Comparison of ENCODE assay signal across 18 cellular contexts in the genomic region with DNA sequence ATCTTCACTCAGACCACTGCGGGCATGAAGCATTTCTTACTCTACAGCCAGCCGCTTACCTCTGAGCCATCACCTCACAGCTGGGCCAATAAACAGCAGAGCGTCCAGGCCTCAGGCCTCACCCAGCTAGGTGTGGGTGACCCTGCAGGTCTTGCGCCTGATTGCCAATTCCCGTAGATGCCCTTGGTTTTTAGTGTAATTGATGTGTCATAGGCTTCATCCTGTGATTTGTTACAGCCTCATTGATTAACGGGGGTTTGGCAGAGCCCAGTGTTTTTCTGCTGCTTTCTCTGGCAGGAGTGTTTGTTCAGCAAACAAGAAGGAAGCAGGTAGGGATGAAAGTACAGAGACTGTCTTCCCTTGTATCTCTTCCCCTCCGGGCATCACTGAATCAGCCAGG. TPM values are rescaled to one million over a fixed set of nuclear protein-coding genes. Genes with fewer than 3 reads are reported as not detected.
DNase-seq lines count a peak whose midpoint lies in the region; ATAC-seq and TF ChIP-seq lines count a peak whose summit lies in the region.
"Had no signal": no experiment of that assay in that cellular context is flagged by ENCODE, and none has a peak within 500 bp of the region (broad histone marks: within the 10 kb centered on the region; RNA-seq: fewer than 3 reads in every experiment).

No MANE protein-coding gene starts in this region.

- H2AFZ ChIP-seq in PC-3 (ENCODE audit: low read length) (no peak overlapping the region), trophoblast cell (ENCODE audit: insufficient read depth, low read length, poor library complexity) (no peak overlapping the region)
- H2AFZ ChIP-seq: GM23248 had no signal

- H3K36me3 ChIP-seq in PC-3 (ENCODE audit: low read depth, low read length) (no peaks in the 10 kb centered on the region), Caco-2 (ENCODE audit: control insufficient read depth, insufficient read depth, low read length) (no peaks in the 10 kb centered on the region), trophoblast cell (ENCODE audit: control insufficient read depth in 1 of 2, insufficient read depth in 2 of 2, low read length in 2 of 2) (no peaks in the 10 kb centered on the region)
- H3K36me3 ChIP-seq: BE2C had no signal

- POLR2A ChIA-PET in PC-3 (lab: Charles Lee; ENCODE audit: unreplicated experiment) (no interaction called here), MCF 10A (lab: Yijun Ruan, JAX) (interaction anchor here (0.6 to 1.0 kb wide), 2 partner anchors 15 to 60 kb away, joined by 3 to 4 read pairs; no protein-coding TSS in a partner anchor), Caco-2 (lab: Charles Lee) (no interaction called here)
- POLR2A ChIA-PET in CD4-positive, alpha-beta T cell (lab: Charles Lee), result no interaction called here

- H4K91ac ChIP-seq in trophoblast cell (ENCODE audit: low read depth, low read length), result no peak overlapping the region

- H3K4ac ChIP-seq in trophoblast cell (ENCODE audit: low read depth, low read length), result no peak overlapping the region

- TF ChIP-seq CTCF in PC-3 (conservative IDR thresholded peaks at IDR 0.05; ENCODE audit: low read depth, low read length) (no peak), MCF 10A (IDR thresholded peaks at IDR 0.05; ENCODE audit: unreplicated experiment) (no peak), Caco-2 (IDR thresholded peaks at IDR 0.05; ENCODE audit: insufficient read depth in 1 of 2, low read depth in 1 of 2, low read length in 1 of 2, severe bottlenecking in 1 of 2, unreplicated experiment in 1 of 2) (no peak)
- TF ChIP-seq CTCF in CD4-positive, alpha-beta T cell (IDR thresholded peaks at IDR 0.05), result no peak

- BruUV-seq in PC-3 (replicated peaks; lab: Mats Ljungman, UMichigan) (no TSS peak), MCF 10A (replicated peaks; lab: Mats Ljungman, UMichigan) (no TSS peak), Caco-2 (replicated peaks; lab: Mats Ljungman, UMichigan) (no TSS peak)

- no peak overlapping the region for H3K18ac ChIP-seq in trophoblast cell (ENCODE audit: low read length)

- WGBS in trophoblast cell (ENCODE audit: extremely low coverage, insufficient coverage, insufficient read length), result no CpG with 5 or more reads among the region's 7 CpGs

- H2AK5ac ChIP-seq in trophoblast cell (ENCODE audit: low read length), result no peak overlapping the region

- H3K23ac ChIP-seq in trophoblast cell (ENCODE audit: low read length), result no peak overlapping the region

- H3K36me3 Mint-ChIP-seq in MCF 10A (ENCODE audit: insufficient read depth, unreplicated experiment), result no peaks in the 10 kb centered on the region
- H3K36me3 Mint-ChIP-seq in Caco-2 (ENCODE audit: insufficient read depth, unreplicated experiment), result no peaks in the 10 kb centered on the region
- H3K36me3 Mint-ChIP-seq in CD4-positive, alpha-beta T cell (ENCODE audit: low read depth), result no peaks in the 10 kb centered on the region
- H3K36me3 Mint-ChIP-seq: CD8-positive, alpha-beta T cell; T-cell had no signal

- no peaks in the 10 kb centered on the region for H3K4me1 ChIP-seq in PC-3 (ENCODE audit: insufficient read depth, low read length)
- no peaks in the 10 kb centered on the region for H3K4me1 ChIP-seq in Caco-2
- H3K4me1 ChIP-seq in trophoblast cell (ENCODE audit: control insufficient read depth in 1 of 2, insufficient read depth in 2 of 2, low read length in 2 of 2), result no peaks in the 10 kb centered on the region
- H3K4me1 ChIP-seq: BE2C had no signal

- H3K4me3 Mint-ChIP-seq in MCF 10A (ENCODE audit: unreplicated experiment), result no peak overlapping the region
- H3K4me3 Mint-ChIP-seq in Caco-2 (ENCODE audit: unreplicated experiment), result no peak overlapping the region
- no peak overlapping the region for H3K4me3 Mint-ChIP-seq in CD4-positive, alpha-beta T cell
- H3K4me3 Mint-ChIP-seq: CD8-positive, alpha-beta T cell; T-cell had no signal

- intact Hi-C loops in PC-3 (cut with micrococcal nuclease), result no loop called here
- intact Hi-C loops in MCF 10A (cut with micrococcal nuclease), result no loop called here
- intact Hi-C loops in Caco-2 (cut with micrococcal nuclease; ENCODE audit: unreplicated experiment), result no loop called here
- intact Hi-C loops in CD4-positive, alpha-beta T cell (cut with DNase I, micrococcal nuclease), result no loop called here

- H3K4me3 ChIP-seq in PC-3 (ENCODE audit: low read length), result no peak overlapping the region
- no peak overlapping the region for H3K4me3 ChIP-seq in Caco-2 (ENCODE audit: low read depth, low read length)
- H3K4me3 ChIP-seq in trophoblast cell (ENCODE audit: low read depth, low read length), result no peak overlapping the region
- H3K4me3 ChIP-seq: GM23248, K562 had no signal

- H4K20me1 ChIP-seq in PC-3 (ENCODE audit: low read length), result no peaks in the 10 kb centered on the region

- H3K79me2 ChIP-seq in PC-3 (ENCODE audit: low read length) (no peaks in the 10 kb centered on the region), trophoblast cell (ENCODE audit: control insufficient read depth, insufficient read depth, low read length, poor library complexity) (no peaks in the 10 kb centered on the region)

- peaks cover 32% of the 10 kb centered on the region for H3K27me3 ChIP-seq in PC-3 (ENCODE audit: low read length)
- H3K27me3 ChIP-seq in Caco-2 (replicated peaks; ENCODE audit: control insufficient read depth, insufficient read depth, low read length), result no peaks in the 10 kb centered on the region
- H3K27me3 ChIP-seq in CD4-positive, alpha-beta T cell (ENCODE audit: control insufficient read depth, insufficient read depth, low read length), result no peaks in the 10 kb centered on the region
- no peaks in the 10 kb centered on the region for H3K27me3 ChIP-seq in trophoblast cell (ENCODE audit: insufficient read depth, low read length)

- no peak overlapping the region for H2BK120ac ChIP-seq in trophoblast cell (ENCODE audit: insufficient read depth, low read length, poor library complexity)

- H3K4me2 ChIP-seq in PC-3 (ENCODE audit: low read length) (no peak overlapping the region), trophoblast cell (ENCODE audit: low read length) (no peak overlapping the region)
- H3K4me2 ChIP-seq: SK-N-SH had no signal

- H3K9me3 Mint-ChIP-seq in MCF 10A (ENCODE audit: unreplicated experiment) (peaks cover 2% of the 10 kb centered on the region), Caco-2 (ENCODE audit: unreplicated experiment) (peaks cover 3% of the 10 kb centered on the region)
- peaks cover under 1% of the 10 kb centered on the region for H3K9me3 Mint-ChIP-seq in CD4-positive, alpha-beta T cell

- H3K27ac ChIP-seq in PC-3 (ENCODE audit: low read length) (no peak overlapping the region), trophoblast cell (ENCODE audit: low read depth, low read length) (no peak overlapping the region)
- no peak overlapping the region for H3K27ac ChIP-seq in CD4-positive, alpha-beta T cell (ENCODE audit: low read depth, low read length)
- H3K27ac ChIP-seq: GM23248 had no signal

- no peaks in the 10 kb centered on the region for H3K9me3 ChIP-seq in PC-3 (ENCODE audit: low read length)
- no peaks in the 10 kb centered on the region for H3K9me3 ChIP-seq in Caco-2
- H3K9me3 ChIP-seq in CD4-positive, alpha-beta T cell (ENCODE audit: control insufficient read depth, low read length), result peaks cover 4% of the 10 kb centered on the region
- H3K9me3 ChIP-seq in trophoblast cell (ENCODE audit: insufficient read depth, low read depth, low read length), result no peaks in the 10 kb centered on the region
- H3K9me3 ChIP-seq: BE2C, SK-N-SH had no signal

- H3K9ac ChIP-seq in PC-3 (ENCODE audit: low read length) (no peak overlapping the region), trophoblast cell (ENCODE audit: low read length) (no peak overlapping the region)
- H3K9ac ChIP-seq: GM23248, SK-N-SH had no signal

- DNase-seq in DMS53 treated with DMSO at 0.1 percent for 48 hours (lab: John Stamatoyannopoulos, UW; ENCODE audit: unreplicated experiment) (peak; percentile 20), NCI-H2081 (lab: John Stamatoyannopoulos, UW) (peak; percentile 35 to 65), PC-3 (peak; percentile 4), MCF 10A (ENCODE audit: unreplicated experiment) (no peak), Caco-2 (no peak), trophoblast cell (no peak)
- DNase-seq in CD4-positive, alpha-beta T cell, result no peak
- DNase-seq: BE2C; CD8-positive, alpha-beta T cell; DMS 273 treated with DMSO at 0.1 percent for 48 hours; GM23248; HCEC 1CT; NCI-H187; NCI-H510A treated with DMSO at 0.1 percent for 48 hours; SK-N-SH; T-cell; T-helper 9 cell had no signal

- H3K27me3 Mint-ChIP-seq in MCF 10A (ENCODE audit: insufficient read depth, unreplicated experiment), result no peaks in the 10 kb centered on the region
- H3K27me3 Mint-ChIP-seq in Caco-2 (ENCODE audit: insufficient read depth, unreplicated experiment), result peaks cover 7% of the 10 kb centered on the region
- peaks cover 25% of the 10 kb centered on the region for H3K27me3 Mint-ChIP-seq in CD4-positive, alpha-beta T cell

- H4K8ac ChIP-seq in trophoblast cell (ENCODE audit: low read depth, low read length), result no peak overlapping the region

- H2BK12ac ChIP-seq in trophoblast cell (ENCODE audit: low read length), result no peak overlapping the region

- no peaks in the 10 kb centered on the region for H3K9me2 ChIP-seq in PC-3 (replicated peaks; ENCODE audit: low read length)
- H3K9me2 ChIP-seq: SK-N-SH had no signal

- H3K79me1 ChIP-seq in trophoblast cell (ENCODE audit: low read length), result no peaks in the 10 kb centered on the region

- H3K27ac Mint-ChIP-seq in MCF 10A (ENCODE audit: low read depth, unreplicated experiment) (no peak overlapping the region), Caco-2 (ENCODE audit: unreplicated experiment) (no peak overlapping the region)
- H3K27ac Mint-ChIP-seq in CD4-positive, alpha-beta T cell, result no peak overlapping the region
- H3K27ac Mint-ChIP-seq: CD8-positive, alpha-beta T cell; T-cell had no signal

- ATAC-seq in PC-3, result no peak
- no peak for ATAC-seq in CD4-positive, alpha-beta T cell (ENCODE audit: poor library complexity)
- ATAC-seq: CD8-positive, alpha-beta T cell; K562; T-cell had no signal

- CTCF ChIA-PET in PC-3 (lab: Charles Lee), result no interaction called here
- CTCF ChIA-PET in MCF 10A (lab: Yijun Ruan, JAX), result interaction anchor here (0.8 to 2.3 kb wide), 4 partner anchors 13 to 606 kb away, joined by 3 to 16 read pairs (median 3); no protein-coding TSS in a partner anchor
- CTCF ChIA-PET in Caco-2 (lab: Charles Lee), result interaction anchor here (0.6 kb wide), 1 partner anchor 22 kb away, joined by 4 read pairs; no protein-coding TSS in a partner anchor
- CTCF ChIA-PET in CD4-positive, alpha-beta T cell (lab: Charles Lee), result no interaction called here

- H3F3A ChIP-seq in PC-3 (ENCODE audit: low read length, unreplicated experiment), result no peaks in the 10 kb centered on the region

- H3K14ac ChIP-seq in trophoblast cell (ENCODE audit: low read length), result no peak overlapping the region

- no peaks in the 10 kb centered on the region for H3K4me1 Mint-ChIP-seq in MCF 10A (ENCODE audit: insufficient read depth, unreplicated experiment)
- peaks cover 5% of the 10 kb centered on the region for H3K4me1 Mint-ChIP-seq in Caco-2 (ENCODE audit: low read depth, unreplicated experiment)
- no peaks in the 10 kb centered on the region for H3K4me1 Mint-ChIP-seq in CD4-positive, alpha-beta T cell (ENCODE audit: low read depth)
- H3K4me1 Mint-ChIP-seq: T-cell had no signal

- no peak overlapping the region for H4K12ac ChIP-seq in trophoblast cell (ENCODE audit: low read depth, low read length)

- H2BK5ac ChIP-seq in trophoblast cell (ENCODE audit: low read depth, low read length, poor library complexity), result no peak overlapping the region

RNA-seq across cellular contexts. Expression of a gene that starts 49.6 kb away (rescaled TPM):
- total RNA-seq in PC-3 (2014; rRNA removed) (46.1 and 63.4 TPM in 2 replicates), MCF 10A (2022) (80.7 and 91.5 TPM in 2 replicates), Caco-2 (2022) (54.0 and 56.0 TPM in 2 replicates)
- total RNA-seq in CD4-positive, alpha-beta T cell, result 100 to 1,000 TPM; 109 TPM
- polyA plus RNA-seq in trophoblast cell (2013), result 76.8 and 78.3 TPM in 2 replicates

Comparison
In these comparisons a context has a peak if more than half of its experiments do, and no peak if none do; other contexts are left out.
1. DNase-seq: peak in DMS53 treated with DMSO at 0.1 percent for 48 hours (single experiment), NCI-H2081 (2 of 2) and PC-3 (single experiment); none in MCF 10A (single experiment), Caco-2 (0 of 2), CD4-positive, alpha-beta T cell (0 of 10) and trophoblast cell (0 of 2).
2. CTCF ChIA-PET loops: an anchor here in MCF 10A (0.8 to 2.3 kb wide) and Caco-2 (0.6 kb wide); none called in PC-3 and CD4-positive, alpha-beta T cell.